In genomic region chr6:3525915-3526314, GRCh38 we compare ENCODE assay signal across 1 cellular context.
TF ChIP-seq lines count a peak whose summit lies in the region.

No MANE protein-coding gene starts in this region.

TF ChIP-seq in HepG2, 621 proteins besides CTCF, POLR2A, EP300 and RAD21 (continued from another document):
- TF ChIP-seq ZNF800 (CRISPR knock-in tag; IDR thresholded peaks at IDR 0.05) = no peak
- TF ChIP-seq ZNF629 (CRISPR knock-in tag; conservative IDR thresholded peaks at IDR 0.05) = peak; percentile 64; the same call in 1 of the 2 replicates
- peak; percentile 17; the same call in 1 of the 2 replicates for TF ChIP-seq CEBPG (CRISPR knock-in tag; IDR thresholded peaks at IDR 0.05)
- TF ChIP-seq MTF2 (CRISPR knock-in tag; IDR thresholded peaks at IDR 0.05; ENCODE audit: borderline replicate concordance) = no peak
- no peak for TF ChIP-seq BCL6 (CRISPR knock-in tag; IDR thresholded peaks at IDR 0.05)
- TF ChIP-seq ZNF674 (CRISPR knock-in tag; IDR thresholded peaks at IDR 0.05; ENCODE audit: low read depth) = no peak
